In genomic region chr12:90102957-90103652, GRCh38 we compare ENCODE assay signal across 8 cellular contexts.
DNase-seq lines count a peak whose midpoint lies in the region; ATAC-seq and TF ChIP-seq lines count a peak whose summit lies in the region.

No MANE protein-coding gene starts in this region.

- ATAC-seq in GM19452 (IDR thresholded peaks at IDR 0.05; ENCODE audit: unreplicated experiment) (peak; percentile 73), HG03558 (IDR thresholded peaks at IDR 0.05; ENCODE audit: extremely low read depth, unreplicated experiment) (peak; percentile 74)

- no peaks in the 10 kb centered on the region for H3K27me3 ChIP-seq in parathyroid adenoma (ENCODE audit: control insufficient read depth, insufficient read depth, low read length)
- no peaks in the 10 kb centered on the region for H3K27me3 ChIP-seq in ascending aorta

- H3K9me3 ChIP-seq in parathyroid adenoma (ENCODE audit: control insufficient read depth, low read length) (no peaks in the 10 kb centered on the region), ascending aorta (no peaks in the 10 kb centered on the region)

- H3K4me2 ChIP-seq in parathyroid adenoma (ENCODE audit: low read length) = no peak overlapping the region

- intact Hi-C loops in ascending aorta (cut with DNase I) = no loop called here

- H3K4me3 ChIP-seq in parathyroid adenoma (ENCODE audit: low read depth, low read length) = no peak overlapping the region
- no peak overlapping the region for H3K4me3 ChIP-seq in ascending aorta

- no peak overlapping the region for H3K27ac Mint-ChIP-seq in endothelial cell (ENCODE audit: unreplicated experiment)

- no peak overlapping the region for H3K9ac ChIP-seq in parathyroid adenoma

- H3K36me3 Mint-ChIP-seq in endothelial cell (ENCODE audit: low read depth, unreplicated experiment) = no peaks in the 10 kb centered on the region

- H3K27me3 Mint-ChIP-seq in endothelial cell (ENCODE audit: unreplicated experiment) = peaks cover 5% of the 10 kb centered on the region

- H3K79me2 ChIP-seq in parathyroid adenoma = no peaks in the 10 kb centered on the region

- H3K4me1 ChIP-seq in parathyroid adenoma (no peaks in the 10 kb centered on the region), ascending aorta (peaks cover 0 to under 1% of the 10 kb centered on the region in 2 donors)

- H3K4me3 Mint-ChIP-seq in endothelial cell (ENCODE audit: unreplicated experiment) = no peak overlapping the region

- H2AFZ ChIP-seq in parathyroid adenoma = no peak overlapping the region

- H3K9me3 Mint-ChIP-seq in endothelial cell (ENCODE audit: unreplicated experiment) = no peaks in the 10 kb centered on the region

- peaks cover 17% of the 10 kb centered on the region for H3K4me1 Mint-ChIP-seq in endothelial cell (ENCODE audit: unreplicated experiment)

- TF ChIP-seq CTCF in endothelial cell (IDR thresholded peaks at IDR 0.05; ENCODE audit: unreplicated experiment) = peak; percentile 18
- peak; percentile 52 for TF ChIP-seq CTCF in parathyroid adenoma (IDR thresholded peaks at IDR 0.05)
- TF ChIP-seq CTCF in ascending aorta (IDR thresholded peaks at IDR 0.05) = peak in 1 of 3 experiments; percentile 19

- H3K36me3 ChIP-seq in parathyroid adenoma (ENCODE audit: control insufficient read depth, insufficient read depth, low read length) (no peaks in the 10 kb centered on the region), ascending aorta (no peaks in the 10 kb centered on the region)

- DNase-seq in NCI-H2107 treated with DMSO at 0.1 percent for 48 hours (lab: John Stamatoyannopoulos, UW; ENCODE audit: unreplicated experiment) (peak; percentile 6), NCI-H2107 (lab: John Stamatoyannopoulos, UW) (no peak), SK-N-DZ (ENCODE audit: low spot score) (peak; percentile 50), endothelial cell (ENCODE audit: low spot score) (peak; percentile 6), ascending aorta (ENCODE audit: low spot score in 2 of 2) (no peak)

- H3K27ac ChIP-seq in parathyroid adenoma (no peak overlapping the region), ascending aorta (no peak overlapping the region)

Comparison
In these comparisons a context has a peak if more than half of its experiments do, and no peak if none do; other contexts are left out.
1. DNase-seq: peak in NCI-H2107 treated with DMSO at 0.1 percent for 48 hours (single experiment), SK-N-DZ (single experiment) and endothelial cell (single experiment); none in NCI-H2107 (single experiment) and ascending aorta (0 of 2).